ENCODE assay signal across 1 cellular context in the genomic region with DNA sequence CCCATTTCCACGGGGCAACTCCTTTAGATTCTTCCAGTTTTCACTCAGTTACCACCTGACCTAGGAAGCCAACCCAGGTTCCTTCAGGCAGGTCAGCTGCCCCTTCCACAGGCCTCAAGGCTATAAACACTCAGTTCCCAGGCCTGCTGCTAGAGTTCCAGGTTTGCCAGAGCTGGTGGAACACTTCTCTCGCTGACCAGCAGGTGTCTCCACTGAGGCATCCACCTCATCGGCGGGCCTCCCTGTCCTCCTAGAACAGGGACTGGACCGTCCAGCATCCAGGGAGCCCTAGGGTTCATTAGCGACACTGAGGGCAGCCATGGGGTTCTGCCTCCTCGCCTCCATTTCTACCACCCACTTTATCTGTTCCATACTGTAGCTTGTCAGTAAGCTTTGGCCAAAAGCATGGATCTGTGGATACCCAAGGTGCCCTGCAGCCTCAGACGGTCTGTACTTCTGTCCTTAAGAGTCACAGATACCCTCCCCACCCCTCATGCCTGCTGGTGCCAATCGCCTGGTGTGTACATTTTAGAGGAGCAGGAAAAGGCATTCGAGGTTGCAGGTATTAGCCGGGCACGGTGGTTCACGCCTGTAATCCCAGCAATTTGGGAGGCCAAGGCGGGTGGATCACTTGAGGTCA.
TF ChIP-seq lines count a peak whose summit lies in the region.

No MANE protein-coding gene starts in this region.

TF ChIP-seq in HepG2, 621 proteins besides CTCF, POLR2A, EP300 and RAD21 (continued from another document):
- TF ChIP-seq PREB (CRISPR knock-in tag; IDR thresholded peaks at IDR 0.05) (no peak), KMT2A (CRISPR knock-in tag; IDR thresholded peaks at IDR 0.05) (no peak), ZNF687 (CRISPR knock-in tag; IDR thresholded peaks at IDR 0.05) (peak; percentile 36), SMC3 (IDR thresholded peaks at IDR 0.05; ENCODE audit: low read length) (peak; percentile 89), ZNF451 (CRISPR knock-in tag; IDR thresholded peaks at IDR 0.05) (no peak), GABPB1 (CRISPR knock-in tag; IDR thresholded peaks at IDR 0.05) (no peak), ARHGAP35 (CRISPR knock-in tag; IDR thresholded peaks at IDR 0.05; ENCODE audit: borderline replicate concordance) (no peak), BHLHE40 (IDR thresholded peaks at IDR 0.05; ENCODE audit: low read length) (0 out of 2 replicates have a peak, but pooled peaks have one; percentile 7), ZNF746 (CRISPR knock-in tag; IDR thresholded peaks at IDR 0.05) (no peak), HNF1B (CRISPR knock-in tag; IDR thresholded peaks at IDR 0.05) (no peak), FOXJ3 (CRISPR knock-in tag; IDR thresholded peaks at IDR 0.05; ENCODE audit: borderline replicate concordance) (no peak), RXRB (CRISPR knock-in tag; IDR thresholded peaks at IDR 0.05; ENCODE audit: borderline replicate concordance) (no peak), BRF2 (CRISPR knock-in tag; IDR thresholded peaks at IDR 0.05) (no peak), ZNF737 (CRISPR knock-in tag; IDR thresholded peaks at IDR 0.05; ENCODE audit: borderline replicate concordance) (no peak), TAF1 (CRISPR knock-in tag; IDR thresholded peaks at IDR 0.05) (no peak), ZNF121 (CRISPR knock-in tag; IDR thresholded peaks at IDR 0.05) (no peak), ATAD3A (CRISPR knock-in tag; IDR thresholded peaks at IDR 0.05) (no peak), HMGA1 (CRISPR knock-in tag; conservative IDR thresholded peaks at IDR 0.05) (no peak), ZNF562 (CRISPR knock-in tag; IDR thresholded peaks at IDR 0.05; ENCODE audit: borderline replicate concordance) (no peak), FOXA1 (IDR thresholded peaks at IDR 0.05) (no peak), FOXA1 (CRISPR knock-in tag; IDR thresholded peaks at IDR 0.05) (no peak), ZSCAN25 (CRISPR knock-in tag; IDR thresholded peaks at IDR 0.05) (0 out of 2 replicates have a peak, but pooled peaks have one; percentile 26), ZNF879 (CRISPR knock-in tag; IDR thresholded peaks at IDR 0.05) (no peak), NCOR1 (IDR thresholded peaks at IDR 0.05; ENCODE audit: borderline replicate concordance, low read length) (no peak), ETV6 (CRISPR knock-in tag; conservative IDR thresholded peaks at IDR 0.05) (no peak), TEAD2 (CRISPR knock-in tag; IDR thresholded peaks at IDR 0.05) (no peak), YEATS4 (CRISPR knock-in tag; IDR thresholded peaks at IDR 0.05; ENCODE audit: borderline replicate concordance) (no peak), SALL1 (CRISPR knock-in tag; IDR thresholded peaks at IDR 0.05) (peak; percentile 44; the same call in 1 of the 2 replicates), AHR (CRISPR knock-in tag; IDR thresholded peaks at IDR 0.05) (no peak), ZNF383 (CRISPR knock-in tag; IDR thresholded peaks at IDR 0.05; ENCODE audit: borderline replicate concordance) (no peak), ZNF674 (CRISPR knock-in tag; IDR thresholded peaks at IDR 0.05; ENCODE audit: low read depth) (0 out of 2 replicates have a peak, but pooled peaks have one; percentile 53)
- TF ChIP-seq, protein P1, sequence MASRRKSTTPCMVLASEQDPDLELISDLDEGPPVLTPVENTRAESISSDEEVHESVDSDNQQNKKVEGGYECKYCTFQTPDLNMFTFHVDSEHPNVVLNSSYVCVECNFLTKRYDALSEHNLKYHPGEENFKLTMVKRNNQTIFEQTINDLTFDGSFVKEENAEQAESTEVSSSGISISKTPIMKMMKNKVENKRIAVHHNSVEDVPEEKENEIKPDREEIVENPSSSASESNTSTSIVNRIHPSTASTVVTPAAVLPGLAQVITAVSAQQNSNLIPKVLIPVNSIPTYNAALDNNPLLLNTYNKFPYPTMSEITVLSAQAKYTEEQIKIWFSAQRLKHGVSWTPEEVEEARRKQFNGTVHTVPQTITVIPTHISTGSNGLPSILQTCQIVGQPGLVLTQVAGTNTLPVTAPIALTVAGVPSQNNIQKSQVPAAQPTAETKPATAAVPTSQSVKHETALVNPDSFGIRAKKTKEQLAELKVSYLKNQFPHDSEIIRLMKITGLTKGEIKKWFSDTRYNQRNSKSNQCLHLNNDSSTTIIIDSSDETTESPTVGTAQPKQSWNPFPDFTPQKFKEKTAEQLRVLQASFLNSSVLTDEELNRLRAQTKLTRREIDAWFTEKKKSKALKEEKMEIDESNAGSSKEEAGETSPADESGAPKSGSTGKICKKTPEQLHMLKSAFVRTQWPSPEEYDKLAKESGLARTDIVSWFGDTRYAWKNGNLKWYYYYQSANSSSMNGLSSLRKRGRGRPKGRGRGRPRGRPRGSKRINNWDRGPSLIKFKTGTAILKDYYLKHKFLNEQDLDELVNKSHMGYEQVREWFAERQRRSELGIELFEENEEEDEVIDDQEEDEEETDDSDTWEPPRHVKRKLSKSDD (CRISPR knock-in tag; IDR thresholded peaks at IDR 0.05; ENCODE audit: low read depth) = no peak
- TF ChIP-seq, protein P2, sequence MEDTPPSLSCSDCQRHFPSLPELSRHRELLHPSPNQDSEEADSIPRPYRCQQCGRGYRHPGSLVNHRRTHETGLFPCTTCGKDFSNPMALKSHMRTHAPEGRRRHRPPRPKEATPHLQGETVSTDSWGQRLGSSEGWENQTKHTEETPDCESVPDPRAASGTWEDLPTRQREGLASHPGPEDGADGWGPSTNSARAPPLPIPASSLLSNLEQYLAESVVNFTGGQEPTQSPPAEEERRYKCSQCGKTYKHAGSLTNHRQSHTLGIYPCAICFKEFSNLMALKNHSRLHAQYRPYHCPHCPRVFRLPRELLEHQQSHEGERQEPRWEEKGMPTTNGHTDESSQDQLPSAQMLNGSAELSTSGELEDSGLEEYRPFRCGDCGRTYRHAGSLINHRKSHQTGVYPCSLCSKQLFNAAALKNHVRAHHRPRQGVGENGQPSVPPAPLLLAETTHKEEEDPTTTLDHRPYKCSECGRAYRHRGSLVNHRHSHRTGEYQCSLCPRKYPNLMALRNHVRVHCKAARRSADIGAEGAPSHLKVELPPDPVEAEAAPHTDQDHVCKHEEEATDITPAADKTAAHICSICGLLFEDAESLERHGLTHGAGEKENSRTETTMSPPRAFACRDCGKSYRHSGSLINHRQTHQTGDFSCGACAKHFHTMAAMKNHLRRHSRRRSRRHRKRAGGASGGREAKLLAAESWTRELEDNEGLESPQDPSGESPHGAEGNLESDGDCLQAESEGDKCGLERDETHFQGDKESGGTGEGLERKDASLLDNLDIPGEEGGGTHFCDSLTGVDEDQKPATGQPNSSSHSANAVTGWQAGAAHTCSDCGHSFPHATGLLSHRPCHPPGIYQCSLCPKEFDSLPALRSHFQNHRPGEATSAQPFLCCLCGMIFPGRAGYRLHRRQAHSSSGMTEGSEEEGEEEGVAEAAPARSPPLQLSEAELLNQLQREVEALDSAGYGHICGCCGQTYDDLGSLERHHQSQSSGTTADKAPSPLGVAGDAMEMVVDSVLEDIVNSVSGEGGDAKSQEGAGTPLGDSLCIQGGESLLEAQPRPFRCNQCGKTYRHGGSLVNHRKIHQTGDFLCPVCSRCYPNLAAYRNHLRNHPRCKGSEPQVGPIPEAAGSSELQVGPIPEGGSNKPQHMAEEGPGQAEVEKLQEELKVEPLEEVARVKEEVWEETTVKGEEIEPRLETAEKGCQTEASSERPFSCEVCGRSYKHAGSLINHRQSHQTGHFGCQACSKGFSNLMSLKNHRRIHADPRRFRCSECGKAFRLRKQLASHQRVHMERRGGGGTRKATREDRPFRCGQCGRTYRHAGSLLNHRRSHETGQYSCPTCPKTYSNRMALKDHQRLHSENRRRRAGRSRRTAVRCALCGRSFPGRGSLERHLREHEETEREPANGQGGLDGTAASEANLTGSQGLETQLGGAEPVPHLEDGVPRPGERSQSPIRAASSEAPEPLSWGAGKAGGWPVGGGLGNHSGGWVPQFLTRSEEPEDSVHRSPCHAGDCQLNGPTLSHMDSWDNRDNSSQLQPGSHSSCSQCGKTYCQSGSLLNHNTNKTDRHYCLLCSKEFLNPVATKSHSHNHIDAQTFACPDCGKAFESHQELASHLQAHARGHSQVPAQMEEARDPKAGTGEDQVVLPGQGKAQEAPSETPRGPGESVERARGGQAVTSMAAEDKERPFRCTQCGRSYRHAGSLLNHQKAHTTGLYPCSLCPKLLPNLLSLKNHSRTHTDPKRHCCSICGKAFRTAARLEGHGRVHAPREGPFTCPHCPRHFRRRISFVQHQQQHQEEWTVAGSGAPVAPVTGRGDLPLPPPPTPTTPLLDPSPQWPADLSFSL (CRISPR knock-in tag; IDR thresholded peaks at IDR 0.05) = no peak
- TF ChIP-seq, protein P3, sequence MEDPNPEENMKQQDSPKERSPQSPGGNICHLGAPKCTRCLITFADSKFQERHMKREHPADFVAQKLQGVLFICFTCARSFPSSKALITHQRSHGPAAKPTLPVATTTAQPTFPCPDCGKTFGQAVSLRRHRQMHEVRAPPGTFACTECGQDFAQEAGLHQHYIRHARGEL (CRISPR knock-in tag; IDR thresholded peaks at IDR 0.05) = peak; percentile 99
- TF ChIP-seq, protein P4, sequence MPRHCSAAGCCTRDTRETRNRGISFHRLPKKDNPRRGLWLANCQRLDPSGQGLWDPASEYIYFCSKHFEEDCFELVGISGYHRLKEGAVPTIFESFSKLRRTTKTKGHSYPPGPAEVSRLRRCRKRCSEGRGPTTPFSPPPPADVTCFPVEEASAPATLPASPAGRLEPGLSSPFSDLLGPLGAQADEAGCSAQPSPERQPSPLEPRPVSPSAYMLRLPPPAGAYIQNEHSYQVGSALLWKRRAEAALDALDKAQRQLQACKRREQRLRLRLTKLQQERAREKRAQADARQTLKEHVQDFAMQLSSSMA (CRISPR knock-in tag; IDR thresholded peaks at IDR 0.05) = 0 out of 2 replicates have a peak, but pooled peaks have one; percentile 39
- TF ChIP-seq, protein P5, sequence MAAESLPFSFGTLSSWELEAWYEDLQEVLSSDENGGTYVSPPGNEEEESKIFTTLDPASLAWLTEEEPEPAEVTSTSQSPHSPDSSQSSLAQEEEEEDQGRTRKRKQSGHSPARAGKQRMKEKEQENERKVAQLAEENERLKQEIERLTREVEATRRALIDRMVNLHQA (CRISPR knock-in tag; IDR thresholded peaks at IDR 0.05) = no peak
